34 cellular contexts compared by ENCODE assay signal in genomic region chr5:55732592-55732991, GRCh38. TPM values are rescaled to one million over a fixed set of nuclear protein-coding genes. Genes with fewer than 3 reads are reported as not detected.
"Had no signal": no experiment of that assay in that cellular context is flagged by ENCODE, and none has a peak within 500 bp of the region (broad histone marks: within the 10 kb centered on the region; RNA-seq: fewer than 3 reads in every experiment).

No MANE protein-coding gene starts in this region.

- H3K4me3 ChIP-seq: MG63 had no signal

- H3K27me3 ChIP-seq: MG63 had no signal

- H3K36me3 ChIP-seq: MG63 had no signal

- H3K9me3 ChIP-seq: MG63 had no signal

- ATAC-seq: activated naive CD4-positive, alpha-beta T cell treated with anti-CD3 and anti-CD28 coated beads, Interleukin-2, amount 50 U/mL, for 72 hours; activated T-cell treated with anti-CD3 and anti-CD28 coated beads, Interleukin-2, amount 50 U/mL, for 4 hours; Panc1; SK-N-SH treated with all-trans-retinoic acid at 6 μM for 48 hours had no signal

- DNase-seq: activated B cell treated with CpG ODN at 0.5 μM for 24 hours; activated CD4-positive, alpha-beta memory T cell treated with anti-CD3 and anti-CD28 coated beads for 36 hours; activated CD4-positive, alpha-beta T cell treated with anti-CD3 and anti-CD28 coated beads for 4 hours; activated CD4-positive, alpha-beta T cell treated with anti-CD3 and anti-CD28 coated beads, Interleukin-2, amount 50 U/mL, for 1 hour; activated CD4-positive, CD25-positive, alpha-beta regulatory T cell treated with anti-CD3 and anti-CD28 coated beads, Interleukin-2, amount 50 U/mL, for 72 hours; activated CD8-positive, alpha-beta memory T cell treated with anti-CD3 and anti-CD28 coated beads, Interleukin-2, amount 50 U/mL, for 4 hours; activated gamma-delta T cell treated with Interleukin-2 at 50 U/mL for 16 hours; activated naive CD4-positive, alpha-beta T cell treated with anti-CD3 and anti-CD28 coated beads for 36 hours; activated T-cell treated with anti-CD3 and anti-CD28 coated beads for 4 hours; activated T-cell treated with anti-CD3 and anti-CD28 coated beads, Interleukin-2, amount 50 U/mL, for 4 hours; aorta; Kasumi-1; MG63; NCI-H1048; NCI-H1105 treated with DMSO at 0.1 percent for 48 hours; NCI-H1436; NCI-H1694; NCI-H1930; NCI-H2081 treated with DMSO at 0.1 percent for 48 hours; NCI-H226; NCI-H524 treated with DMSO at 0.1 percent for 48 hours; SIG-M5; T-helper 1 cell; T-helper 2 cell; T-helper 9 cell had no signal

- H3K27ac ChIP-seq: VCaP had no signal

RNA-seq across cellular contexts. Expression of gene DDX4, which starts 5.3 kb away (rescaled TPM):
- total RNA-seq: activated B cell treated with CpG ODN at 0.5 μM for 24 hours; activated CD4-positive, alpha-beta memory T cell treated with anti-CD3 and anti-CD28 coated beads for 36 hours; activated naive CD4-positive, alpha-beta T cell treated with anti-CD3 and anti-CD28 coated beads, Interleukin-2, amount 50 U/mL, for 72 hours; activated T-helper 1 cell treated with anti-CD3 and anti-CD28 coated beads, Interleukin-12 subunit alpha, Interleukin-12 subunit beta, Interleukin-2, Interleukin-4 antibody, amounts not matched to agents 30 ng/mL and 10 ng/mL and 1 ng/mL, durations not matched to agents 14 hours and 24 hours and 36 hours; aorta; cardiac septum; NCI-H460; RPMI7951; SK-MEL-5 had no signal
- polyA plus RNA-seq: aorta had no signal
